In genomic region chr13:105231579-105231978, GRCh38 we compare ENCODE assay signal across 23 cellular contexts.
A peak's percentile ranks its signal among the peaks of the same experiment; 100 is the strongest.
DNase-seq lines count a peak whose midpoint lies in the region; ATAC-seq, FAIRE-seq and TF ChIP-seq lines count a peak whose summit lies in the region.
"Had no signal": no experiment of that assay in that cellular context is flagged by ENCODE, and none has a peak within 500 bp of the region (broad histone marks: within the 10 kb centered on the region; RNA-seq: fewer than 3 reads in every experiment).

No MANE protein-coding gene starts in this region.

- H3K9ac ChIP-seq in GM12878 (ENCODE audit: control insufficient read depth, insufficient read depth, low read length) (no peak overlapping the region), kidney (ENCODE audit: low read length in 2 of 2) (no peak overlapping the region)
- H3K9ac ChIP-seq: BLaER1 had no signal

- intact Hi-C loops in GM12878 (cut with micrococcal nuclease; ENCODE audit: unreplicated experiment) (no loop called here), kidney (cut with DNase I) (no loop called here), stomach (cut with DNase I; ENCODE audit: low total_unique reads) (no loop called here)

- no peak for TF ChIP-seq CTCF in GM06990 (IDR thresholded peaks at IDR 0.05; ENCODE audit: insufficient read depth, low read length, poor library complexity, severe bottlenecking)
- no peak for TF ChIP-seq CTCF in GM12878 (IDR thresholded peaks at IDR 0.05 in 2 of 3, conservative IDR thresholded peaks at IDR 0.05 in 1 of 3; ENCODE audit: control insufficient read depth in 2 of 3, extremely low read depth in 1 of 3, insufficient read depth in 1 of 3, low read depth in 3 of 3, low read length in 3 of 3)
- TF ChIP-seq CTCF in kidney (IDR thresholded peaks at IDR 0.05; ENCODE audit: borderline replicate concordance, extremely low read depth, insufficient read depth), result no peak
- no peak for TF ChIP-seq CTCF in stomach (IDR thresholded peaks at IDR 0.05)

- SMC1A ChIA-PET in GM12878 (lab: Charles Lee; ENCODE audit: uncharacterized antibody, unreplicated experiment), result no interaction called here

- CTCF ChIA-PET in GM12878 (lab: Yijun Ruan, JAX), result interaction anchor here (1.3 kb wide), 1 partner anchor 29 kb away, joined by 3 read pairs; no protein-coding TSS in a partner anchor

- BruUV-seq in GM12878 (replicated peaks; lab: Mats Ljungman, UMichigan), result no TSS peak

- TF ChIP-seq EP300 in GM12878 (IDR thresholded peaks at IDR 0.05; ENCODE audit: borderline replicate concordance in 1 of 2, control insufficient read depth in 1 of 2, low read depth in 2 of 2, low read length in 2 of 2) (no peak), stomach (IDR thresholded peaks at IDR 0.05) (no peak)

- H3K36me3 ChIP-seq in GM06990 (ENCODE audit: control insufficient read depth, insufficient read depth, low read length) (no peaks in the 10 kb centered on the region), GM12878 (ENCODE audit: control insufficient read depth in 2 of 2, insufficient read depth in 2 of 2, low read length in 1 of 2) (no peaks in the 10 kb centered on the region), kidney (ENCODE audit: control insufficient read depth in 1 of 2, insufficient read depth in 2 of 2, low read length in 2 of 2) (no peaks in the 10 kb centered on the region), stomach (no peaks in the 10 kb centered on the region)
- H3K36me3 ChIP-seq: BLaER1, HAP-1 had no signal

- DNase-seq in GM06990 (ENCODE audit: extremely low read depth, insufficient read length) (peak; percentile 6), GM12878 (ENCODE audit: low read depth, low spot score) (no peak), kidney (no peak), middle frontal gyrus (ENCODE audit: extremely low spot score, low spot score) (no peak), stomach (no peak), NCI-H345 (lab: John Stamatoyannopoulos, UW) (no peak)
- DNase-seq: Caco-2; CD4-positive, CD25-positive, alpha-beta regulatory T cell; CD8-positive, alpha-beta T cell; DMS153; DMS79; EL; GDM1; GOT3 had no signal

- TF ChIP-seq POLR2A in GM12878 (IDR thresholded peaks at IDR 0.05; ENCODE audit: low read depth, low read length) (no peak), stomach (IDR thresholded peaks at IDR 0.05) (no peak)

- H3K4me3 ChIP-seq in GM06990 (replicated peaks; ENCODE audit: low read depth, low read length), result no peak overlapping the region
- no peak overlapping the region for H3K4me3 ChIP-seq in GM12878
- H3K4me3 ChIP-seq in kidney (ENCODE audit: low read length in 2 of 2), result no peak overlapping the region
- no peak overlapping the region for H3K4me3 ChIP-seq in stomach
- H3K4me3 ChIP-seq: BLaER1, HAP-1 had no signal

- no peaks in the 10 kb centered on the region for H3K9me3 ChIP-seq in GM12878 (replicated peaks; ENCODE audit: control insufficient read depth, insufficient read depth, low read length)
- H3K9me3 ChIP-seq in kidney (ENCODE audit: control insufficient read depth in 1 of 2, low read length in 2 of 2), result peaks cover 0 to 3% of the 10 kb centered on the region in 2 donors
- no peaks in the 10 kb centered on the region for H3K9me3 ChIP-seq in stomach
- H3K9me3 ChIP-seq: BLaER1, Caco-2, HAP-1 had no signal

- peak; percentile 72 for ATAC-seq in GM18868 (IDR thresholded peaks at IDR 0.05; ENCODE audit: unreplicated experiment)
- ATAC-seq in HG02610 (IDR thresholded peaks at IDR 0.05; ENCODE audit: unreplicated experiment), result peak; percentile 72
- ATAC-seq in GM12878, result peak; percentile 63
- ATAC-seq: CD8-positive, alpha-beta T cell had no signal

- no peak overlapping the region for H2AFZ ChIP-seq in GM12878 (ENCODE audit: control insufficient read depth, low read depth, low read length)

- H3K27me3 ChIP-seq in GM06990 (replicated peaks; ENCODE audit: control insufficient read depth, insufficient read depth, low read length) (no peaks in the 10 kb centered on the region), GM12878 (replicated peaks in 1 of 2; ENCODE audit: control insufficient read depth in 2 of 2, insufficient read depth in 2 of 2, low read length in 1 of 2) (no peaks in the 10 kb centered on the region), stomach (no peaks in the 10 kb centered on the region)
- H3K27me3 ChIP-seq: BLaER1 had no signal

- no peak for TF ChIP-seq RAD21 in GM12878 (IDR thresholded peaks at IDR 0.05; ENCODE audit: insufficient read depth, low read depth, low read length)

- RAD21 ChIA-PET in GM12878 (lab: Charles Lee; ENCODE audit: unreplicated experiment), result no interaction called here

- no peaks in the 10 kb centered on the region for H3K79me2 ChIP-seq in GM12878 (ENCODE audit: control insufficient read depth, insufficient read depth, low read length)

- in situ Hi-C loops in GM12878 (cut with MboI), result no loop called here

- H3K4me1 ChIP-seq in GM12878 (ENCODE audit: control insufficient read depth, insufficient read depth, low read length), result no peaks in the 10 kb centered on the region
- no peaks in the 10 kb centered on the region for H3K4me1 ChIP-seq in kidney (ENCODE audit: control insufficient read depth in 1 of 2, insufficient read depth in 1 of 2, low read depth in 1 of 2, low read length in 2 of 2)
- H3K4me1 ChIP-seq in stomach, result no peaks in the 10 kb centered on the region
- H3K4me1 ChIP-seq: BLaER1, Caco-2, HAP-1 had no signal

- FAIRE-seq in GM12878 (lab: Jason Lieb, UNC), result no peak
- FAIRE-seq in kidney (lab: Jason Lieb, UNC), result no peak
- FAIRE-seq: GM12892, GM18507, H54 had no signal

- WGBS in GM12878 (ENCODE audit: insufficient coverage, insufficient replicate concordance, low lambda C conversion rate, missing lambda C conversion rate), result 0% methylated on average over 2 of the region's 2 CpGs
- whole genome bisulfite sequencing in stomach, 5 donors, result 75 to 89% (median 88%) methylated on average over 2 of the region's 2 CpGs

- H3K27ac ChIP-seq in GM12878 (ENCODE audit: control insufficient read depth, insufficient read depth), result no peak overlapping the region
- H3K27ac ChIP-seq in kidney (ENCODE audit: low read depth in 2 of 2, low read length in 2 of 2), result no peak overlapping the region
- H3K27ac ChIP-seq in stomach, result no peak overlapping the region
- H3K27ac ChIP-seq: 22Rv1, BLaER1, C4-2B had no signal

- no peaks in the 10 kb centered on the region for H4K20me1 ChIP-seq in GM12878 (ENCODE audit: control insufficient read depth, insufficient read depth)
- H4K20me1 ChIP-seq: BLaER1 had no signal

- H3K4me2 ChIP-seq in GM12878 (ENCODE audit: control insufficient read depth, insufficient read depth), result no peak overlapping the region
- H3K4me2 ChIP-seq: BLaER1 had no signal

- POLR2A ChIA-PET in GM12878 (lab: Charles Lee), result no interaction called here

TF ChIP-seq in GM12878, 131 proteins besides CTCF, POLR2A, EP300 and RAD21:
- TF ChIP-seq BHLHE40 (IDR thresholded peaks at IDR 0.05; ENCODE audit: borderline replicate concordance in 1 of 2, low read depth in 2 of 2, low read length in 1 of 2), result 0 out of 4 replicates have a peak, but pooled peaks of 1 of the 2 experiments have one; percentile 13
- no peak for TF ChIP-seq SMAD1 (IDR thresholded peaks at IDR 0.05; ENCODE audit: low read depth, partially characterized antibody)
